ENCODE assay signal across 12 cellular contexts in the genomic region with DNA sequence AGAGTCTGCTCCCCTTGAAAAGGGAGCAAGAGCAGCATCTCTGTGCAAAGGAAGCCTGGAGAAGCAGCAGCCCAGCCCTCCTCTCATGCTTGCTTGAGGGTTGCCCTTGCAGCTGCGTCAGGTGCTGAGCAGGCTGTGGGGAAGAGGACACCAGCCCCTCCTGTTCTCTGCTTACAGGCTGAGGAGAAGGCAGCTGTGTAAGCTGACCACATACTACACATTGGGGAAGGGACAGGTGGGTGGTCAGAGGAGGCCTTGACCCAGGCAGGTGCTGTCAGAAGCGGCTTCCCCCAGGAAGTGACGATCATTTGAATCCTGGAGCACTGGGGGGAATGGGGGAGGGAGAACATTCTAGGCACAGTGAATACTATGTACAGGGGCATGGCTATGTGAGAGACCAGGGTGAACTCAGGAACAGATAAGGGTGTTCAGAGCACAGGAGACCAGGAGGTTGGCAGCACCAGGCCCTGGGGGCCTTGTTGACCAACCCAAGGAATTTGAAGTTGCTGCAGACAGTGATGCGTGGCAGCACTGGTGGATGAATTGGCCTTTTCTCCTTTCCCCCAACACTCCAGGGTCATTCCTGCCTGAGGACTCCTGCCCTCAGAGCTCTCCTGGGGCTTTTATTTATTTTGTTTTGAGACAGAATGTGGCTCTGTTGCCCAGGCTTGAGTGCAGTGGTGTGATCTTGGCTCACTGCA. TPM values are rescaled to one million over a fixed set of nuclear protein-coding genes. Genes with fewer than 3 reads are reported as not detected.
DNase-seq lines count a peak whose midpoint lies in the region; ATAC-seq and TF ChIP-seq lines count a peak whose summit lies in the region.
"Had no signal": no experiment of that assay in that cellular context is flagged by ENCODE, and none has a peak within 500 bp of the region (broad histone marks: within the 10 kb centered on the region; RNA-seq: fewer than 3 reads in every experiment).

No MANE protein-coding gene starts in this region.

- intact Hi-C loops in activated CD8-positive, alpha-beta T cell treated with anti-CD3 and anti-CD28 coated beads for 36 hours (cut with micrococcal nuclease) = no loop called here
- intact Hi-C loops in thyroid gland (cut with DNase I) = loop anchor here (5.0 kb wide), 1 partner anchor 49 kb away; no protein-coding TSS in a partner anchor

- ATAC-seq in activated CD8-positive, alpha-beta T cell treated with anti-CD3 and anti-CD28 coated beads for 36 hours = no peak
- no peak for ATAC-seq in activated CD8-positive, alpha-beta T cell treated with anti-CD3 and anti-CD28 coated beads, Interleukin-2, amount 10 ng/mL, durations not matched to agents 7 days and 5 days
- no peak for ATAC-seq in central memory CD8-positive, alpha-beta T cell (replicated peaks; ENCODE audit: extremely low read depth, poor library complexity, severe bottlenecking)
- no peak for ATAC-seq in HG02763 (IDR thresholded peaks at IDR 0.05; ENCODE audit: unreplicated experiment)

- peak; percentile 22 for DNase-seq in activated CD8-positive, alpha-beta T cell treated with anti-CD3 and anti-CD28 coated beads for 36 hours
- DNase-seq in activated CD8-positive, alpha-beta T cell treated with anti-CD3 and anti-CD28 coated beads, Interleukin-2, amount 10 ng/mL, durations not matched to agents 7 days and 5 days = no peak
- DNase-seq in NCI-H2196 (lab: John Stamatoyannopoulos, UW; ENCODE audit: unreplicated experiment) (peak; percentile 60), thyroid gland (peak; percentile 81 to 88), mesothelial cell of epicardium (ENCODE audit: low spot score in 2 of 2, unreplicated experiment in 2 of 2) (no peak), chondrocyte (ENCODE audit: low spot score) (no peak)
- DNase-seq in central memory CD8-positive, alpha-beta T cell (ENCODE audit: low spot score in 2 of 2) = no peak
- DNase-seq: activated naive CD4-positive, alpha-beta T cell treated with anti-CD3 and anti-CD28 coated beads for 36 hours; cortex of kidney; retina had no signal

- H3K4me1 ChIP-seq in thyroid gland = peaks cover 37 to 66% of the 10 kb centered on the region in 2 donors

- H3K27ac ChIP-seq in thyroid gland = peak overlapping the region; percentile 76 to 99 (median 84)

- POLR2A ChIA-PET in activated CD8-positive, alpha-beta T cell treated with anti-CD3 and anti-CD28 coated beads for 36 hours (lab: Charles Lee) = interaction anchor here (2.6 kb wide), 1 partner anchor 18 kb away, joined by 9 read pairs; no protein-coding TSS in a partner anchor
- POLR2A ChIA-PET in activated CD8-positive, alpha-beta T cell treated with anti-CD3 and anti-CD28 coated beads, Interleukin-2, amount 10 ng/mL, durations not matched to agents 7 days and 5 days (lab: Charles Lee) = interaction anchor here (2.1 kb wide), 1 partner anchor 18 kb away, joined by 9 read pairs; no protein-coding TSS in a partner anchor

- peaks cover 3% of the 10 kb centered on the region for H3K36me3 Mint-ChIP-seq in activated CD8-positive, alpha-beta T cell treated with anti-CD3 and anti-CD28 coated beads for 36 hours (ENCODE audit: low read depth)
- H3K36me3 Mint-ChIP-seq in activated CD8-positive, alpha-beta T cell treated with anti-CD3 and anti-CD28 coated beads, Interleukin-2, amount 10 ng/mL, durations not matched to agents 7 days and 5 days (ENCODE audit: low read depth) = peaks cover 3% of the 10 kb centered on the region
- H3K36me3 Mint-ChIP-seq in central memory CD8-positive, alpha-beta T cell (ENCODE audit: insufficient read depth) = peaks cover 7% of the 10 kb centered on the region
- H3K36me3 Mint-ChIP-seq in mesothelial cell of epicardium (no peaks in the 10 kb centered on the region), chondrocyte (ENCODE audit: low read depth) (no peaks in the 10 kb centered on the region)

- TF ChIP-seq CTCF in activated CD8-positive, alpha-beta T cell treated with anti-CD3 and anti-CD28 coated beads for 36 hours (IDR thresholded peaks at IDR 0.05) = no peak
- TF ChIP-seq CTCF in thyroid gland (IDR thresholded peaks at IDR 0.05) (no peak), mesothelial cell of epicardium (IDR thresholded peaks at IDR 0.05; ENCODE audit: unreplicated experiment) (no peak), chondrocyte (IDR thresholded peaks at IDR 0.05) (no peak)

- H3K9me3 Mint-ChIP-seq in activated CD8-positive, alpha-beta T cell treated with anti-CD3 and anti-CD28 coated beads for 36 hours = no peaks in the 10 kb centered on the region
- no peaks in the 10 kb centered on the region for H3K9me3 Mint-ChIP-seq in activated CD8-positive, alpha-beta T cell treated with anti-CD3 and anti-CD28 coated beads, Interleukin-2, amount 10 ng/mL, durations not matched to agents 7 days and 5 days (ENCODE audit: insufficient read depth)
- no peaks in the 10 kb centered on the region for H3K9me3 Mint-ChIP-seq in central memory CD8-positive, alpha-beta T cell
- H3K9me3 Mint-ChIP-seq in mesothelial cell of epicardium (no peaks in the 10 kb centered on the region), chondrocyte (ENCODE audit: low read depth) (no peaks in the 10 kb centered on the region)
- H3K9me3 Mint-ChIP-seq: activated naive CD4-positive, alpha-beta T cell treated with anti-CD3 and anti-CD28 coated beads for 36 hours had no signal

- peak in 1 of 2 donors; percentile 15 for TF ChIP-seq POLR2A in thyroid gland (IDR thresholded peaks at IDR 0.05)

- H3K27me3 ChIP-seq in thyroid gland = no peaks in the 10 kb centered on the region

- no peak overlapping the region for H3K4me3 ChIP-seq in thyroid gland (replicated peaks in 1 of 3)
- H3K4me3 ChIP-seq: lung had no signal

- 42 to 53% methylated on average over 4 of the region's 4 CpGs for WGBS in thyroid gland, 2 donors

- no peaks in the 10 kb centered on the region for H3K9me3 ChIP-seq in thyroid gland

- peaks cover 21% of the 10 kb centered on the region for H3K4me1 Mint-ChIP-seq in activated CD8-positive, alpha-beta T cell treated with anti-CD3 and anti-CD28 coated beads for 36 hours (ENCODE audit: low read depth)
- peaks cover 39% of the 10 kb centered on the region for H3K4me1 Mint-ChIP-seq in activated CD8-positive, alpha-beta T cell treated with anti-CD3 and anti-CD28 coated beads, Interleukin-2, amount 10 ng/mL, durations not matched to agents 7 days and 5 days (ENCODE audit: low read depth)
- H3K4me1 Mint-ChIP-seq in central memory CD8-positive, alpha-beta T cell = peaks cover 20% of the 10 kb centered on the region
- H3K4me1 Mint-ChIP-seq in mesothelial cell of epicardium = peaks cover 12% of the 10 kb centered on the region
- peaks cover 39% of the 10 kb centered on the region for H3K4me1 Mint-ChIP-seq in chondrocyte (ENCODE audit: low read depth)

- H3K27ac Mint-ChIP-seq in activated CD8-positive, alpha-beta T cell treated with anti-CD3 and anti-CD28 coated beads for 36 hours = no peak overlapping the region
- H3K27ac Mint-ChIP-seq in activated CD8-positive, alpha-beta T cell treated with anti-CD3 and anti-CD28 coated beads, Interleukin-2, amount 10 ng/mL, durations not matched to agents 7 days and 5 days = no peak overlapping the region
- H3K27ac Mint-ChIP-seq in central memory CD8-positive, alpha-beta T cell (ENCODE audit: low read depth) = peak overlapping the region; percentile 91
- H3K27ac Mint-ChIP-seq in mesothelial cell of epicardium (no peak overlapping the region), chondrocyte (ENCODE audit: unreplicated experiment) (no peak overlapping the region)
- H3K27ac Mint-ChIP-seq: activated naive CD4-positive, alpha-beta T cell treated with anti-CD3 and anti-CD28 coated beads for 36 hours had no signal

- H3K27me3 Mint-ChIP-seq in activated CD8-positive, alpha-beta T cell treated with anti-CD3 and anti-CD28 coated beads for 36 hours = peaks cover 3% of the 10 kb centered on the region
- peaks cover 3% of the 10 kb centered on the region for H3K27me3 Mint-ChIP-seq in activated CD8-positive, alpha-beta T cell treated with anti-CD3 and anti-CD28 coated beads, Interleukin-2, amount 10 ng/mL, durations not matched to agents 7 days and 5 days (ENCODE audit: low read depth)
- no peaks in the 10 kb centered on the region for H3K27me3 Mint-ChIP-seq in central memory CD8-positive, alpha-beta T cell
- H3K27me3 Mint-ChIP-seq in mesothelial cell of epicardium (ENCODE audit: low read depth) (no peaks in the 10 kb centered on the region), chondrocyte (ENCODE audit: low read depth) (no peaks in the 10 kb centered on the region)

- CTCF ChIA-PET in activated CD8-positive, alpha-beta T cell treated with anti-CD3 and anti-CD28 coated beads for 36 hours (lab: Charles Lee) = interaction anchor here (1.0 kb wide), 1 partner anchor 42 kb away, joined by 3 read pairs; no protein-coding TSS in a partner anchor
- CTCF ChIA-PET in activated CD8-positive, alpha-beta T cell treated with anti-CD3 and anti-CD28 coated beads, Interleukin-2, amount 10 ng/mL, durations not matched to agents 7 days and 5 days (lab: Charles Lee) = interaction anchor here (0.7 to 0.9 kb wide), 2 partner anchors 53 to 75 kb away, joined by 3 to 4 read pairs; no protein-coding TSS in a partner anchor

- no peaks in the 10 kb centered on the region for H3K36me3 ChIP-seq in thyroid gland

- H3K4me3 Mint-ChIP-seq in activated CD8-positive, alpha-beta T cell treated with anti-CD3 and anti-CD28 coated beads for 36 hours = no peak overlapping the region
- H3K4me3 Mint-ChIP-seq in activated CD8-positive, alpha-beta T cell treated with anti-CD3 and anti-CD28 coated beads, Interleukin-2, amount 10 ng/mL, durations not matched to agents 7 days and 5 days = no peak overlapping the region
- no peak overlapping the region for H3K4me3 Mint-ChIP-seq in central memory CD8-positive, alpha-beta T cell
- H3K4me3 Mint-ChIP-seq in mesothelial cell of epicardium (no peak overlapping the region), chondrocyte (ENCODE audit: unreplicated experiment) (no peak overlapping the region)

RNA-seq across cellular contexts. Expression of a gene that starts 2.7 kb away (rescaled TPM):
- total RNA-seq in activated CD8-positive, alpha-beta T cell treated with anti-CD3 and anti-CD28 coated beads for 36 hours = 100 to 1,000 TPM in 1 of 2 experiments, 10 to 100 TPM in 1; 97.5 to 101 TPM
- 100 to 1,000 TPM; 137 to 140 TPM for total RNA-seq in activated CD8-positive, alpha-beta T cell treated with anti-CD3 and anti-CD28 coated beads, Interleukin-2, amount 10 ng/mL, durations not matched to agents 7 days and 5 days
- total RNA-seq in thyroid gland = 100 to 1,000 TPM; 236 to 340 (median 281) TPM
- 156 to 163 TPM (median 157 TPM) in 3 replicates for total RNA-seq in mesothelial cell of epicardium
- total RNA-seq in chondrocyte = 188 to 226 TPM (median 190 TPM) in 3 replicates

Comparison
In these comparisons a context has a peak if more than half of its experiments do, and no peak if none do; other contexts are left out.
1. DNase-seq: peak in activated CD8-positive, alpha-beta T cell treated with anti-CD3 and anti-CD28 coated beads for 36 hours (single experiment), NCI-H2196 (single experiment) and thyroid gland (2 of 2); none in activated CD8-positive, alpha-beta T cell treated with anti-CD3 and anti-CD28 coated beads, Interleukin-2, amount 10 ng/mL, durations not matched to agents 7 days and 5 days (single experiment), central memory CD8-positive, alpha-beta T cell (0 of 2), mesothelial cell of epicardium (0 of 2) and chondrocyte (single experiment).